ENCODE assay signal across 1 cellular context in genomic region chr10:91412688-91413087, GRCh38.
TF ChIP-seq lines count a peak whose summit lies in the region.

No MANE protein-coding gene starts in this region.

TF ChIP-seq in IMR-90, 13 proteins besides CTCF, POLR2A, EP300 and RAD21:
- no peak for TF ChIP-seq SMC3 (IDR thresholded peaks at IDR 0.05; ENCODE audit: low read depth, low read length)
- no peak for TF ChIP-seq RFX5 (IDR thresholded peaks at IDR 0.05; ENCODE audit: low read depth, low read length)
- no peak for TF ChIP-seq BHLHE40 (IDR thresholded peaks at IDR 0.05; ENCODE audit: low read depth, low read length)
- no peak for TF ChIP-seq CEBPB (IDR thresholded peaks at IDR 0.05; ENCODE audit: low read depth, low read length)
- no peak for TF ChIP-seq NFE2L2 (IDR thresholded peaks at IDR 0.05; ENCODE audit: low read depth, low read length)
